Comparison of ENCODE assay signal across 1 cellular context in the genomic region with DNA sequence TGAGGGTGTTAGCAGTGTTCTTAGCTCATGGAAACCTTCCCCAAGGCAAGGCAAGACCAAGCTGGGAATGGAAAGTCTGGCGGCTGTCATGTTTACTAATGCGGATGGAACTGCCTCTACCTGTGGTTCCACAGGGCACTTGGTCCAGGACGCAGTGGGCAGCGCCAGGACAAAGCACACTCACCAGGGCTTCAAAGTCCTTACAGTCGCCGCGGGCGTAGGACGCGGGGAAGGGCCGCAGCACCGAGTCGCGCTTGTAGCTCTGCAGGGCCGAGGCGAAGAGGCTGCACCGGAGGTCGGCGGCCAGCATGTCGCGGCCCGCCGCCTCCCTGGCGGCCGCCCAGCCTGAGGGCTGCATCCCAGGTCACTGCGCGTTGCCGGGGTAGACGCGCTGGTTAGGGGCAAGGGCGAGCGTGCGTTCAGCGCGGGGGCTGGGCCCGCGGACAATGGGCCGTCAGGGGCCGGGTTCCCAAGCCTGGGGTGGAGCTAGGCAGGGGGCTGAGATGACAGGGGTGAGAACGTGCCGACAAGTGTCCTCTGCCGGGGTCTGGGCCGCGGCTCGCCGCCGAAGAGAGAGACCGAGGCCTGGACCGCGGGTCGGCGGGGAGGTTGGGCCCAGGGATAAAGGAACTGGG.
TF ChIP-seq lines count a peak whose summit lies in the region.

No MANE protein-coding gene starts in this region.

TF ChIP-seq in HepG2, 621 proteins besides CTCF, POLR2A, EP300 and RAD21 (continued from another document and continues in another):
- TF ChIP-seq ZFP91 (CRISPR knock-in tag; IDR thresholded peaks at IDR 0.05; ENCODE audit: borderline replicate concordance) (peak; percentile 79; the same call in 1 of the 2 replicates), CBX2 (IDR thresholded peaks at IDR 0.05; ENCODE audit: low read depth, low read length) (no peak), CBX2 (CRISPR knock-in tag; IDR thresholded peaks at IDR 0.05; ENCODE audit: low read depth) (no peak), TBX3 (IDR thresholded peaks at IDR 0.05; ENCODE audit: borderline replicate concordance) (no peak), NCOA1 (CRISPR knock-in tag; IDR thresholded peaks at IDR 0.05) (0 out of 2 replicates have a peak, but pooled peaks have one; percentile 34), ZNF350 (CRISPR knock-in tag; IDR thresholded peaks at IDR 0.05; ENCODE audit: borderline replicate concordance, low read depth) (peak; percentile 67; the same call in 1 of the 2 replicates), ZNF546 (CRISPR knock-in tag; conservative IDR thresholded peaks at IDR 0.05) (no peak; the same call in 1 of the 2 replicates), ZZZ3 (CRISPR knock-in tag; IDR thresholded peaks at IDR 0.05; ENCODE audit: borderline replicate concordance) (no peak), XBP1 (CRISPR knock-in tag; IDR thresholded peaks at IDR 0.05) (no peak), ZFYVE20 (CRISPR knock-in tag; IDR thresholded peaks at IDR 0.05; ENCODE audit: borderline replicate concordance, low read depth) (no peak), ZNF326 (CRISPR knock-in tag; IDR thresholded peaks at IDR 0.05; ENCODE audit: borderline replicate concordance) (no peak), GABPB1 (CRISPR knock-in tag; IDR thresholded peaks at IDR 0.05) (no peak), DPF2 (CRISPR knock-in tag; IDR thresholded peaks at IDR 0.05; ENCODE audit: borderline replicate concordance, low read depth) (no peak), REL (CRISPR knock-in tag; conservative IDR thresholded peaks at IDR 0.05) (no peak; the same call in 1 of the 2 replicates), ZNF3 (CRISPR knock-in tag; IDR thresholded peaks at IDR 0.05) (no peak), MAFK (conservative IDR thresholded peaks at IDR 0.05 in 1 of 2, IDR thresholded peaks at IDR 0.05 in 1 of 2; ENCODE audit: low read length in 2 of 2) (no peak), ONECUT2 (CRISPR knock-in tag; IDR thresholded peaks at IDR 0.05) (no peak), KLF15 (CRISPR knock-in tag; IDR thresholded peaks at IDR 0.05; ENCODE audit: borderline replicate concordance) (0 out of 2 replicates have a peak, but pooled peaks have one; percentile 70), SNAPC2 (CRISPR knock-in tag; IDR thresholded peaks at IDR 0.05) (0 out of 2 replicates have a peak, but pooled peaks have one; percentile 66), RELA (CRISPR knock-in tag; IDR thresholded peaks at IDR 0.05) (no peak), SP5 (CRISPR knock-in tag; IDR thresholded peaks at IDR 0.05; ENCODE audit: borderline replicate concordance, low read depth) (no peak), ZNF543 (CRISPR knock-in tag; IDR thresholded peaks at IDR 0.05) (peak; percentile 91), GPN1 (CRISPR knock-in tag; IDR thresholded peaks at IDR 0.05; ENCODE audit: borderline replicate concordance) (no peak), ZNF839 (CRISPR knock-in tag; IDR thresholded peaks at IDR 0.05; ENCODE audit: borderline replicate concordance) (no peak), ZBTB37 (CRISPR knock-in tag; IDR thresholded peaks at IDR 0.05) (no peak), SP4 (CRISPR knock-in tag; IDR thresholded peaks at IDR 0.05) (0 out of 2 replicates have a peak, but pooled peaks have one; percentile 4), SMARCE1 (IDR thresholded peaks at IDR 0.05; ENCODE audit: borderline replicate concordance) (no peak), CCDC6 (CRISPR knock-in tag; IDR thresholded peaks at IDR 0.05) (no peak), HMGXB4 (CRISPR knock-in tag; IDR thresholded peaks at IDR 0.05; ENCODE audit: borderline replicate concordance in 1 of 2, low read depth in 1 of 2) (peak; percentile 61 to 89; a peak in 3 of 4 replicates), SPEN (CRISPR knock-in tag; IDR thresholded peaks at IDR 0.05; ENCODE audit: low read depth) (peak; percentile 7; the same call in 1 of the 2 replicates), FOXC1 (CRISPR knock-in tag; IDR thresholded peaks at IDR 0.05; ENCODE audit: borderline replicate concordance) (peak; percentile 84), ZNF496 (CRISPR knock-in tag; IDR thresholded peaks at IDR 0.05; ENCODE audit: insufficient replicate concordance) (no peak), NR3C1 (CRISPR knock-in tag; IDR thresholded peaks at IDR 0.05) (no peak), DR1 (CRISPR knock-in tag; IDR thresholded peaks at IDR 0.05) (no peak; the same call in 1 of the 2 replicates), TEAD2 (CRISPR knock-in tag; IDR thresholded peaks at IDR 0.05) (no peak), ZNF577 (CRISPR knock-in tag; IDR thresholded peaks at IDR 0.05; ENCODE audit: borderline replicate concordance, low read depth) (no peak), TOPORS (CRISPR knock-in tag; IDR thresholded peaks at IDR 0.05) (no peak), KDM2A (CRISPR knock-in tag; IDR thresholded peaks at IDR 0.05; ENCODE audit: borderline replicate concordance, low read depth) (peak; percentile 67), ZIK1 (CRISPR knock-in tag; IDR thresholded peaks at IDR 0.05; ENCODE audit: borderline replicate concordance, low read depth) (no peak)
- TF ChIP-seq, protein P1, sequence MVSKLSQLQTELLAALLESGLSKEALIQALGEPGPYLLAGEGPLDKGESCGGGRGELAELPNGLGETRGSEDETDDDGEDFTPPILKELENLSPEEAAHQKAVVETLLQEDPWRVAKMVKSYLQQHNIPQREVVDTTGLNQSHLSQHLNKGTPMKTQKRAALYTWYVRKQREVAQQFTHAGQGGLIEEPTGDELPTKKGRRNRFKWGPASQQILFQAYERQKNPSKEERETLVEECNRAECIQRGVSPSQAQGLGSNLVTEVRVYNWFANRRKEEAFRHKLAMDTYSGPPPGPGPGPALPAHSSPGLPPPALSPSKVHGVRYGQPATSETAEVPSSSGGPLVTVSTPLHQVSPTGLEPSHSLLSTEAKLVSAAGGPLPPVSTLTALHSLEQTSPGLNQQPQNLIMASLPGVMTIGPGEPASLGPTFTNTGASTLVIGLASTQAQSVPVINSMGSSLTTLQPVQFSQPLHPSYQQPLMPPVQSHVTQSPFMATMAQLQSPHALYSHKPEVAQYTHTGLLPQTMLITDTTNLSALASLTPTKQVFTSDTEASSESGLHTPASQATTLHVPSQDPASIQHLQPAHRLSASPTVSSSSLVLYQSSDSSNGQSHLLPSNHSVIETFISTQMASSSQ (IDR thresholded peaks at IDR 0.05; ENCODE audit: low read depth): no peak
- TF ChIP-seq, protein P1 (CRISPR knock-in tag; IDR thresholded peaks at IDR 0.05; ENCODE audit: borderline replicate concordance): peak; percentile 67
- TF ChIP-seq, protein P2, sequence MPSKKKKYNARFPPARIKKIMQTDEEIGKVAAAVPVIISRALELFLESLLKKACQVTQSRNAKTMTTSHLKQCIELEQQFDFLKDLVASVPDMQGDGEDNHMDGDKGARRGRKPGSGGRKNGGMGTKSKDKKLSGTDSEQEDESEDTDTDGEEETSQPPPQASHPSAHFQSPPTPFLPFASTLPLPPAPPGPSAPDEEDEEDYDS (CRISPR knock-in tag; IDR thresholded peaks at IDR 0.05): no peak
- TF ChIP-seq, protein P3, sequence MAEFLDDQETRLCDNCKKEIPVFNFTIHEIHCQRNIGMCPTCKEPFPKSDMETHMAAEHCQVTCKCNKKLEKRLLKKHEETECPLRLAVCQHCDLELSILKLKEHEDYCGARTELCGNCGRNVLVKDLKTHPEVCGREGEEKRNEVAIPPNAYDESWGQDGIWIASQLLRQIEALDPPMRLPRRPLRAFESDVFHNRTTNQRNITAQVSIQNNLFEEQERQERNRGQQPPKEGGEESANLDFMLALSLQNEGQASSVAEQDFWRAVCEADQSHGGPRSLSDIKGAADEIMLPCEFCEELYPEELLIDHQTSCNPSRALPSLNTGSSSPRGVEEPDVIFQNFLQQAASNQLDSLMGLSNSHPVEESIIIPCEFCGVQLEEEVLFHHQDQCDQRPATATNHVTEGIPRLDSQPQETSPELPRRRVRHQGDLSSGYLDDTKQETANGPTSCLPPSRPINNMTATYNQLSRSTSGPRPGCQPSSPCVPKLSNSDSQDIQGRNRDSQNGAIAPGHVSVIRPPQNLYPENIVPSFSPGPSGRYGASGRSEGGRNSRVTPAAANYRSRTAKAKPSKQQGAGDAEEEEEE (CRISPR knock-in tag; IDR thresholded peaks at IDR 0.05; ENCODE audit: borderline replicate concordance): 0 out of 2 replicates have a peak, but pooled peaks have one; percentile 30
- TF ChIP-seq, protein P4, sequence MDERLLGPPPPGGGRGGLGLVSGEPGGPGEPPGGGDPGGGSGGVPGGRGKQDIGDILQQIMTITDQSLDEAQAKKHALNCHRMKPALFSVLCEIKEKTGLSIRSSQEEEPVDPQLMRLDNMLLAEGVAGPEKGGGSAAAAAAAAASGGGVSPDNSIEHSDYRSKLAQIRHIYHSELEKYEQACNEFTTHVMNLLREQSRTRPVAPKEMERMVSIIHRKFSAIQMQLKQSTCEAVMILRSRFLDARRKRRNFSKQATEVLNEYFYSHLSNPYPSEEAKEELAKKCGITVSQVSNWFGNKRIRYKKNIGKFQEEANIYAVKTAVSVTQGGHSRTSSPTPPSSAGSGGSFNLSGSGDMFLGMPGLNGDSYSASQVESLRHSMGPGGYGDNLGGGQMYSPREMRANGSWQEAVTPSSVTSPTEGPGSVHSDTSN (CRISPR knock-in tag; IDR thresholded peaks at IDR 0.05): no peak
- TF ChIP-seq, protein P5, sequence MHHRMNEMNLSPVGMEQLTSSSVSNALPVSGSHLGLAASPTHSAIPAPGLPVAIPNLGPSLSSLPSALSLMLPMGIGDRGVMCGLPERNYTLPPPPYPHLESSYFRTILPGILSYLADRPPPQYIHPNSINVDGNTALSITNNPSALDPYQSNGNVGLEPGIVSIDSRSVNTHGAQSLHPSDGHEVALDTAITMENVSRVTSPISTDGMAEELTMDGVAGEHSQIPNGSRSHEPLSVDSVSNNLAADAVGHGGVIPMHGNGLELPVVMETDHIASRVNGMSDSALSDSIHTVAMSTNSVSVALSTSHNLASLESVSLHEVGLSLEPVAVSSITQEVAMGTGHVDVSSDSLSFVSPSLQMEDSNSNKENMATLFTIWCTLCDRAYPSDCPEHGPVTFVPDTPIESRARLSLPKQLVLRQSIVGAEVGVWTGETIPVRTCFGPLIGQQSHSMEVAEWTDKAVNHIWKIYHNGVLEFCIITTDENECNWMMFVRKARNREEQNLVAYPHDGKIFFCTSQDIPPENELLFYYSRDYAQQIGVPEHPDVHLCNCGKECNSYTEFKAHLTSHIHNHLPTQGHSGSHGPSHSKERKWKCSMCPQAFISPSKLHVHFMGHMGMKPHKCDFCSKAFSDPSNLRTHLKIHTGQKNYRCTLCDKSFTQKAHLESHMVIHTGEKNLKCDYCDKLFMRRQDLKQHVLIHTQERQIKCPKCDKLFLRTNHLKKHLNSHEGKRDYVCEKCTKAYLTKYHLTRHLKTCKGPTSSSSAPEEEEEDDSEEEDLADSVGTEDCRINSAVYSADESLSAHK (CRISPR knock-in tag; IDR thresholded peaks at IDR 0.05; ENCODE audit: borderline replicate concordance): no peak
- TF ChIP-seq, protein P6, sequence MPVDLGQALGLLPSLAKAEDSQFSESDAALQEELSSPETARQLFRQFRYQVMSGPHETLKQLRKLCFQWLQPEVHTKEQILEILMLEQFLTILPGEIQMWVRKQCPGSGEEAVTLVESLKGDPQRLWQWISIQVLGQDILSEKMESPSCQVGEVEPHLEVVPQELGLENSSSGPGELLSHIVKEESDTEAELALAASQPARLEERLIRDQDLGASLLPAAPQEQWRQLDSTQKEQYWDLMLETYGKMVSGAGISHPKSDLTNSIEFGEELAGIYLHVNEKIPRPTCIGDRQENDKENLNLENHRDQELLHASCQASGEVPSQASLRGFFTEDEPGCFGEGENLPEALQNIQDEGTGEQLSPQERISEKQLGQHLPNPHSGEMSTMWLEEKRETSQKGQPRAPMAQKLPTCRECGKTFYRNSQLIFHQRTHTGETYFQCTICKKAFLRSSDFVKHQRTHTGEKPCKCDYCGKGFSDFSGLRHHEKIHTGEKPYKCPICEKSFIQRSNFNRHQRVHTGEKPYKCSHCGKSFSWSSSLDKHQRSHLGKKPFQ (CRISPR knock-in tag; IDR thresholded peaks at IDR 0.05; ENCODE audit: insufficient replicate concordance): no peak
